In the genomic region with DNA sequence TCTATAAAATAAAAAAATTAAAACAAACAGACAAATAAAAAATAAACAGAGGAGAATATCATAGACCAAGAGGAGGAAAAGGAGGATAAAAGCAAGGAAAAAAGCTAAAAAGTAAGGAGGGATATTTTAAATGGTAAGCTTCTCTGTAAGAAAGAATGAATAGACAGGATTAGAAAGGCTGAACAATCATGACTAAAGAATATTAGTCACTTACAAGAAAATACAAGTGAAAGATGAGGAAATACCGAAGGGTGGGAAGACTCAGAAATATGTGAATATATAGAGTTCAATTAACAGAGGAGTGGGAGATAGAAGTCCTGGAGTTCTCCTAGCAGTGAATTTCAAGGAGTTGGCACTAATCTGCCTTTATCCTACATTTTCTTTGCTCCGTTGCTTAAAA, we compare ENCODE assay signal across 6 cellular contexts.
"Had no signal": no experiment of that assay in that cellular context is flagged by ENCODE, and none has a peak within 500 bp of the region (broad histone marks: within the 10 kb centered on the region; RNA-seq: fewer than 3 reads in every experiment).

No MANE protein-coding gene starts in this region.

- FAIRE-seq: G401.6, GM12878, GM12891, GM12892 had no signal

- ATAC-seq: GM12878 had no signal

- DNase-seq: GDM1, GF-D8 had no signal

- H3K4me3 ChIP-seq: GM12878 had no signal
